Comparison of ENCODE assay signal across 28 cellular contexts in genomic region chrX:136931661-136932060, GRCh38.
"Had no signal": no experiment of that assay in that cellular context is flagged by ENCODE, and none has a peak within 500 bp of the region (broad histone marks: within the 10 kb centered on the region; RNA-seq: fewer than 3 reads in every experiment).

No MANE protein-coding gene starts in this region.

- H3K27ac ChIP-seq: neutrophil, parathyroid adenoma, psoas muscle, right lobe of liver, sigmoid colon, stomach, thoracic aorta, thyroid gland, tibial nerve, upper lobe of left lung, vagina had no signal

- H3K4me1 ChIP-seq: parathyroid adenoma, psoas muscle, right lobe of liver, thyroid gland, tibial nerve, vagina had no signal

- FAIRE-seq: small intestine, urothelium cell line had no signal

- H3K36me3 Mint-ChIP-seq: natural killer cell treated with Interleukin-12 subunit alpha and Interleukin-12 subunit beta and Interleukin-15 and Interleukin-18, amount 100 ng/mL, for 72 hours had no signal

- H3K27me3 ChIP-seq: neutrophil, right lobe of liver, sigmoid colon, stomach, thyroid gland, tibial nerve, upper lobe of left lung, vagina had no signal

- DNase-seq: nephron progenitor cell; nucleus accumbens; posterior cingulate gyrus; psoas muscle; right lobe of liver; sigmoid colon; small intestine; stimulated activated CD4-positive, alpha-beta T cell treated with anti-CD3 and anti-CD28 coated beads, Interleukin-15, amount 100 ng/mL, for 24 hours; stimulated activated CD4-positive, alpha-beta T cell treated with anti-CD3 and anti-CD28 coated beads, Interleukin-2, amount 100 ng/mL, for 24 hours; stimulated activated CD4-positive, alpha-beta T cell treated with anti-CD3 and anti-CD28 coated beads, Interleukin-2, amount 100 ng/mL, for 48 hours; stimulated activated CD4-positive, alpha-beta T cell treated with anti-CD3 and anti-CD28 coated beads, Interleukin-4, amount 100 ng/mL, for 24 hours; stimulated activated naive B cell treated with anti-CD40 and anti-IgM and Interleukin-4, amounts not matched to agents 10 μg/mL and 1 μg/mL and 100 μg/mL, for 72 hours; stimulated activated naive CD4-positive, alpha-beta T cell treated with Interleukin-2 at 50 U/mL for 16 hours; stomach; thyroid gland; trophoblast cell; upper lobe of left lung had no signal

- H3K4me3 ChIP-seq: psoas muscle, right lobe of liver, sigmoid colon, stomach, thoracic aorta, thyroid gland, tibial nerve, upper lobe of left lung, vagina had no signal

- H2AFZ ChIP-seq: parathyroid adenoma had no signal

- H3K27me3 Mint-ChIP-seq: natural killer cell treated with Interleukin-12 subunit alpha and Interleukin-12 subunit beta and Interleukin-15 and Interleukin-18, amount 100 ng/mL, for 72 hours; progenitor cell of endocrine pancreas; stimulated activated naive B cell treated with anti-CD40 and anti-IgM and Interleukin-4, amounts not matched to agents 10 μg/mL and 1 μg/mL and 100 μg/mL, for 72 hours; stimulated activated naive CD8-positive, alpha-beta T cell treated with anti-CD3 and anti-CD28 coated beads, Interleukin-15, Interleukin-2, amounts not matched to agents 100 ng/mL and 50 ng/mL, for 24 hours had no signal

- H3K4me1 Mint-ChIP-seq: stimulated activated naive B cell treated with anti-CD40 and anti-IgM and Interleukin-4, amounts not matched to agents 10 μg/mL and 1 μg/mL and 100 μg/mL, for 72 hours had no signal

- H3K9me3 ChIP-seq: neutrophil, psoas muscle, right lobe of liver, sigmoid colon, thoracic aorta, thyroid gland, tibial nerve, upper lobe of left lung, vagina had no signal

- H3K27ac Mint-ChIP-seq: natural killer cell treated with Interleukin-12 subunit alpha and Interleukin-12 subunit beta and Interleukin-15 and Interleukin-18, amount 100 ng/mL, for 72 hours; nephron progenitor cell; progenitor cell of endocrine pancreas; stimulated activated effector memory CD8-positive, alpha-beta T cell treated with anti-CD3 and anti-CD28 coated beads, Interleukin-12 subunit alpha, Interleukin-12 subunit beta, amount 100 ng/mL, for 72 hours; stimulated activated naive B cell treated with anti-CD40 and anti-IgM and Interleukin-4, amounts not matched to agents 10 μg/mL and 1 μg/mL and 100 μg/mL, for 72 hours; stimulated activated naive CD8-positive, alpha-beta T cell treated with anti-CD3 and anti-CD28 coated beads, Interleukin-15, Interleukin-2, amounts not matched to agents 100 ng/mL and 50 ng/mL, for 24 hours had no signal

- H3K9me3 Mint-ChIP-seq: natural killer cell treated with Interleukin-12 subunit alpha and Interleukin-12 subunit beta and Interleukin-15 and Interleukin-18, amount 100 ng/mL, for 72 hours; stimulated activated effector memory CD8-positive, alpha-beta T cell treated with anti-CD3 and anti-CD28 coated beads, Interleukin-12 subunit alpha, Interleukin-12 subunit beta, amount 100 ng/mL, for 72 hours; stimulated activated naive B cell treated with anti-CD40 and anti-IgM and Interleukin-4, amounts not matched to agents 10 μg/mL and 1 μg/mL and 100 μg/mL, for 72 hours; stimulated activated naive CD8-positive, alpha-beta T cell treated with anti-CD3 and anti-CD28 coated beads, Interleukin-15, Interleukin-2, amounts not matched to agents 100 ng/mL and 50 ng/mL, for 24 hours had no signal

- H3K36me3 ChIP-seq: neutrophil, right lobe of liver, sigmoid colon, stomach, thoracic aorta, thyroid gland, tibial nerve, upper lobe of left lung, vagina had no signal

- H3K4me3 Mint-ChIP-seq: natural killer cell treated with Interleukin-12 subunit alpha and Interleukin-12 subunit beta and Interleukin-15 and Interleukin-18, amount 100 ng/mL, for 72 hours; nephron progenitor cell; neural crest cell; stimulated activated effector memory CD8-positive, alpha-beta T cell treated with anti-CD3 and anti-CD28 coated beads, Interleukin-12 subunit alpha, Interleukin-12 subunit beta, amount 100 ng/mL, for 72 hours; stimulated activated naive B cell treated with anti-CD40 and anti-IgM and Interleukin-4, amounts not matched to agents 10 μg/mL and 1 μg/mL and 100 μg/mL, for 72 hours; stimulated activated naive CD8-positive, alpha-beta T cell treated with anti-CD3 and anti-CD28 coated beads, Interleukin-15, Interleukin-2, amounts not matched to agents 100 ng/mL and 50 ng/mL, for 24 hours had no signal

- H3K9ac ChIP-seq: parathyroid adenoma had no signal
